ENCODE assay signal across 29 cellular contexts in the genomic region with DNA sequence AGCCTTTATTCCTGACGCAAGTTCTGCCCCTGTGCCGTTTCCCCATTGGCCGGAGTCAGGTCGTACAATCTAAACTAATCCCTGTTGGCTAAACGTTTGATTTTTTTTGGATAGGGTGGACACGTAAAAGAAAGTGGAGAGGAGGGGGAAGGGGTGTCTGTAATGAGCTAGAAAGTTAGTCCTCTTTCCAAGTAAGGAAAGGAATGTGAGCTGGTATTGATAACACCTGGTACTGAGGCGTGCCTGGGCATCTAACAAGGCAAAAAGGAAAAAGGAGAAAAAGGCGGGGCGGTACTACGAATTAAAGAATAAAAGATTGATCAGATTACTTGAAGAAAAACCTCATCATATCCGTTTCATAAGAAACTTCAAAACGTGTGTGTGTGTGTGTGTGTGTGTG.
"Had no signal": no experiment of that assay in that cellular context is flagged by ENCODE, and none has a peak within 500 bp of the region (broad histone marks: within the 10 kb centered on the region; RNA-seq: fewer than 3 reads in every experiment).

No MANE protein-coding gene starts in this region.

- H3K4me1 ChIP-seq: left lung, lower lobe of right lung, pancreas, prostate gland, stomach, testis, thyroid gland, transverse colon, upper lobe of left lung, vagina had no signal

- H3K9me3 Mint-ChIP-seq: mesothelial cell of epicardium had no signal

- H3K27me3 Mint-ChIP-seq: naive thymus-derived CD4-positive, alpha-beta T cell; stimulated activated naive B cell treated with anti-CD40 and anti-IgM and Interleukin-4, amounts not matched to agents 10 μg/mL and 1 μg/mL and 100 μg/mL, for 72 hours had no signal

- H3K9me3 ChIP-seq: left lung, lower lobe of right lung, mucosa of descending colon, pancreas, prostate gland, stomach, testis, thyroid gland, transverse colon, upper lobe of left lung, vagina had no signal

- H3K36me3 ChIP-seq: left lung, lower lobe of right lung, pancreas, prostate gland, stomach, thyroid gland, transverse colon, upper lobe of left lung, vagina had no signal

- H3K4me3 Mint-ChIP-seq: mesothelial cell of epicardium; naive thymus-derived CD4-positive, alpha-beta T cell; natural killer cell treated with Interleukin-12 subunit alpha and Interleukin-12 subunit beta and Interleukin-15 and Interleukin-18, amount 100 ng/mL, for 72 hours; stimulated activated naive B cell treated with anti-CD40 and anti-IgM and Interleukin-4, amounts not matched to agents 10 μg/mL and 1 μg/mL and 100 μg/mL, for 72 hours had no signal

- H3K27me3 ChIP-seq: hepatocyte, left lung, pancreas, stomach, testis, thyroid gland, transverse colon, upper lobe of left lung, vagina had no signal

- H3K4me1 Mint-ChIP-seq: mesothelial cell of epicardium; naive thymus-derived CD4-positive, alpha-beta T cell; stimulated activated naive B cell treated with anti-CD40 and anti-IgM and Interleukin-4, amounts not matched to agents 10 μg/mL and 1 μg/mL and 100 μg/mL, for 72 hours had no signal

- H3K27ac Mint-ChIP-seq: mesothelial cell of epicardium; naive thymus-derived CD4-positive, alpha-beta T cell; natural killer cell treated with Interleukin-12 subunit alpha and Interleukin-12 subunit beta and Interleukin-15 and Interleukin-18, amount 100 ng/mL, for 72 hours; stimulated activated naive B cell treated with anti-CD40 and anti-IgM and Interleukin-4, amounts not matched to agents 10 μg/mL and 1 μg/mL and 100 μg/mL, for 72 hours had no signal

- H3K36me3 Mint-ChIP-seq: mesothelial cell of epicardium; naive thymus-derived CD4-positive, alpha-beta T cell; natural killer cell treated with Interleukin-12 subunit alpha and Interleukin-12 subunit beta and Interleukin-15 and Interleukin-18, amount 100 ng/mL, for 72 hours; stimulated activated naive B cell treated with anti-CD40 and anti-IgM and Interleukin-4, amounts not matched to agents 10 μg/mL and 1 μg/mL and 100 μg/mL, for 72 hours had no signal

- H3K79me2 ChIP-seq: hepatocyte had no signal

- H3K4me2 ChIP-seq: hepatocyte had no signal

- FAIRE-seq: pancreas had no signal

- DNase-seq: islet precursor cell; left colon; lower lobe of right lung; mesendoderm; mucosa of descending colon; naive thymus-derived CD4-positive, alpha-beta T cell; nucleus accumbens; retina; stimulated activated CD4-positive, alpha-beta T cell treated with anti-CD3 and anti-CD28 coated beads, Interleukin-12 subunit alpha, Interleukin-12 subunit beta, amount 100 ng/mL, for 4 hours; stimulated activated CD4-positive, alpha-beta T cell treated with anti-CD3 and anti-CD28 coated beads, Interleukin-15, amount 100 ng/mL, for 24 hours; stimulated activated CD4-positive, alpha-beta T cell treated with anti-CD3 and anti-CD28 coated beads, Interleukin-2, amount 100 ng/mL, for 24 hours; stimulated activated CD4-positive, alpha-beta T cell treated with anti-CD3 and anti-CD28 coated beads, Interleukin-4, amount 100 ng/mL, for 1 hour; stimulated activated naive B cell treated with anti-CD40 and anti-IgM and Interleukin-4, amounts not matched to agents 10 μg/mL and 1 μg/mL and 100 μg/mL, for 72 hours; stimulated activated naive CD8-positive, alpha-beta T cell treated with anti-CD3 and anti-CD28 coated beads, Interleukin-15, Interleukin-2, amounts not matched to agents 100 U/mL and 50 U/mL, for 24 hours; stomach; thyroid gland; transverse colon; upper lobe of left lung had no signal

- H2AFZ ChIP-seq: hepatocyte had no signal

- ATAC-seq: left colon; left lung; lower lobe of right lung; mucosa of descending colon; naive thymus-derived CD4-positive, alpha-beta T cell; natural killer cell treated with Interleukin-12 subunit alpha and Interleukin-12 subunit beta and Interleukin-15 and Interleukin-18, amount 100 ng/mL, for 72 hours; pancreas; right cardiac atrium; sciatic nerve; stimulated activated naive B cell treated with anti-CD40 and anti-IgM and Interleukin-4, amounts not matched to agents 10 μg/mL and 1 μg/mL and 100 μg/mL, for 72 hours; stimulated activated naive CD8-positive, alpha-beta T cell treated with anti-CD3 and anti-CD28 coated beads, Interleukin-15, Interleukin-2, amounts not matched to agents 100 U/mL and 50 U/mL, for 24 hours had no signal

- H3K27ac ChIP-seq: hepatocyte, left lung, lower lobe of right lung, pancreas, prostate gland, skin epidermis, stomach, testis, thyroid gland, transverse colon, upper lobe of left lung, vagina had no signal

- H3K4me3 ChIP-seq: hepatocyte, left lung, lower lobe of right lung, mucosa of descending colon, pancreas, prostate gland, skin epidermis, stomach, testis, thyroid gland, transverse colon, upper lobe of left lung, vagina had no signal
